Comparison of ENCODE assay signal across 15 cellular contexts in genomic region chr1:239575113-239575512, GRCh38.
DNase-seq lines count a peak whose midpoint lies in the region; ATAC-seq and TF ChIP-seq lines count a peak whose summit lies in the region.
"Had no signal": no experiment of that assay in that cellular context is flagged by ENCODE, and none has a peak within 500 bp of the region (broad histone marks: within the 10 kb centered on the region; RNA-seq: fewer than 3 reads in every experiment).

No MANE protein-coding gene starts in this region.

- CTCF ChIA-PET in activated CD8-positive, alpha-beta memory T cell treated with anti-CD3 and anti-CD28 coated beads, Interleukin-2, amount 10 ng/mL, durations not matched to agents 7 days and 5 days (lab: Charles Lee) = no interaction called here

- no peak overlapping the region for H3K4me3 ChIP-seq in OCI-LY3 (ENCODE audit: low read length)

- H4K20me1 ChIP-seq in OCI-LY3 (ENCODE audit: insufficient read depth, low read length) = no peaks in the 10 kb centered on the region

- no peaks in the 10 kb centered on the region for H3K36me3 Mint-ChIP-seq in activated CD8-positive, alpha-beta memory T cell treated with anti-CD3 and anti-CD28 coated beads, Interleukin-2, amount 10 ng/mL, durations not matched to agents 7 days and 5 days
- H3K36me3 Mint-ChIP-seq in immature natural killer cell = no peaks in the 10 kb centered on the region
- no peaks in the 10 kb centered on the region for H3K36me3 Mint-ChIP-seq in effector memory CD8-positive, alpha-beta T cell (ENCODE audit: insufficient read depth)

- H3K27me3 Mint-ChIP-seq in activated CD8-positive, alpha-beta memory T cell treated with anti-CD3 and anti-CD28 coated beads, Interleukin-2, amount 10 ng/mL, durations not matched to agents 7 days and 5 days = peaks cover 3% of the 10 kb centered on the region
- H3K27me3 Mint-ChIP-seq in immature natural killer cell (ENCODE audit: low read depth in 3 of 3) = peaks cover 0 to 2% (median 0%) of the 10 kb centered on the region in 3 donors
- no peaks in the 10 kb centered on the region for H3K27me3 Mint-ChIP-seq in effector memory CD8-positive, alpha-beta T cell
- H3K27me3 Mint-ChIP-seq: B cell; CD4-positive, alpha-beta T cell had no signal

- no peak overlapping the region for H2AFZ ChIP-seq in OCI-LY3 (ENCODE audit: low read depth, low read length)

- H3K9me3 Mint-ChIP-seq in activated CD8-positive, alpha-beta memory T cell treated with anti-CD3 and anti-CD28 coated beads, Interleukin-2, amount 10 ng/mL, durations not matched to agents 7 days and 5 days (ENCODE audit: low read depth) = no peaks in the 10 kb centered on the region
- H3K9me3 Mint-ChIP-seq in immature natural killer cell = peaks cover 0 to 1% (median 0%) of the 10 kb centered on the region in 6 donors
- no peaks in the 10 kb centered on the region for H3K9me3 Mint-ChIP-seq in effector memory CD8-positive, alpha-beta T cell
- H3K9me3 Mint-ChIP-seq: CD4-positive, alpha-beta T cell; H9 had no signal

- peaks cover 4% of the 10 kb centered on the region for H3K4me1 Mint-ChIP-seq in activated CD8-positive, alpha-beta memory T cell treated with anti-CD3 and anti-CD28 coated beads, Interleukin-2, amount 10 ng/mL, durations not matched to agents 7 days and 5 days
- peaks cover 9 to 16% of the 10 kb centered on the region in 2 donors for H3K4me1 Mint-ChIP-seq in immature natural killer cell
- H3K4me1 Mint-ChIP-seq in effector memory CD8-positive, alpha-beta T cell (ENCODE audit: low read depth in 2 of 2) = no peaks in the 10 kb centered on the region
- H3K4me1 Mint-ChIP-seq: B cell had no signal

- H3K4me1 ChIP-seq in OCI-LY3 (ENCODE audit: low read length) = peaks cover 34% of the 10 kb centered on the region

- H3K36me3 ChIP-seq in OCI-LY3 (replicated peaks; ENCODE audit: low read depth, low read length) = no peaks in the 10 kb centered on the region

- no peak overlapping the region for H3K27ac ChIP-seq in OCI-LY3 (ENCODE audit: low read length)
- H3K27ac ChIP-seq: HL-60 had no signal

- H3K4me2 ChIP-seq in OCI-LY3 (ENCODE audit: low read length) = peak overlapping the region; percentile 9

- no peak for DNase-seq in activated CD8-positive, alpha-beta memory T cell treated with anti-CD3 and anti-CD28 coated beads, Interleukin-2, amount 10 ng/mL, durations not matched to agents 7 days and 5 days
- no peak for DNase-seq in activated CD8-positive, alpha-beta memory T cell treated with anti-CD3 and anti-CD28 coated beads, Interleukin-2, amount 50 U/mL, for 48 hours
- DNase-seq in immature natural killer cell (peak; percentile 5 to 11 (median 9)), DMS79 treated with DMSO at 0.1 percent for 48 hours (lab: John Stamatoyannopoulos, UW) (no peak), NCI-H2029 (lab: John Stamatoyannopoulos, UW) (no peak)
- DNase-seq in effector memory CD8-positive, alpha-beta T cell = no peak
- DNase-seq: C1 segment of cervical spinal cord; Calu3; CD4-positive, alpha-beta T cell; DMS 273 treated with DMSO at 0.1 percent for 48 hours; GOT3; H9 had no signal

- ATAC-seq in activated CD8-positive, alpha-beta memory T cell treated with anti-CD3 and anti-CD28 coated beads, Interleukin-2, amount 10 ng/mL, durations not matched to agents 7 days and 5 days = peak; percentile 47
- ATAC-seq in effector memory CD8-positive, alpha-beta T cell (replicated peaks) = no peak

- no peaks in the 10 kb centered on the region for H3K79me2 ChIP-seq in OCI-LY3 (ENCODE audit: low read length)

- H3K27me3 ChIP-seq in OCI-LY3 (ENCODE audit: low read depth, low read length) = peaks cover 6% of the 10 kb centered on the region

- H3K27ac Mint-ChIP-seq in activated CD8-positive, alpha-beta memory T cell treated with anti-CD3 and anti-CD28 coated beads, Interleukin-2, amount 10 ng/mL, durations not matched to agents 7 days and 5 days = no peak overlapping the region
- no peak overlapping the region for H3K27ac Mint-ChIP-seq in immature natural killer cell
- H3K27ac Mint-ChIP-seq in effector memory CD8-positive, alpha-beta T cell = no peak overlapping the region
- H3K27ac Mint-ChIP-seq: B cell; CD4-positive, alpha-beta T cell had no signal

- no peak overlapping the region for H3K4me3 Mint-ChIP-seq in activated CD8-positive, alpha-beta memory T cell treated with anti-CD3 and anti-CD28 coated beads, Interleukin-2, amount 10 ng/mL, durations not matched to agents 7 days and 5 days
- H3K4me3 Mint-ChIP-seq in immature natural killer cell = no peak overlapping the region
- H3K4me3 Mint-ChIP-seq in effector memory CD8-positive, alpha-beta T cell = no peak overlapping the region
- H3K4me3 Mint-ChIP-seq: B cell; CD4-positive, alpha-beta T cell; H9 had no signal

- H3K9me3 ChIP-seq in OCI-LY3 (ENCODE audit: insufficient read depth, low read length) = no peaks in the 10 kb centered on the region

- H3K9ac ChIP-seq in OCI-LY3 (ENCODE audit: low read length) = no peak overlapping the region

- no peak for TF ChIP-seq CTCF in OCI-LY3 (IDR thresholded peaks at IDR 0.05; ENCODE audit: low read depth, low read length)

Comparison
In these comparisons a context has a peak if more than half of its experiments do, and no peak if none do; other contexts are left out.
1. DNase-seq: peak in immature natural killer cell (3 of 3); none in activated CD8-positive, alpha-beta memory T cell treated with anti-CD3 and anti-CD28 coated beads, Interleukin-2, amount 10 ng/mL, durations not matched to agents 7 days and 5 days (single experiment), activated CD8-positive, alpha-beta memory T cell treated with anti-CD3 and anti-CD28 coated beads, Interleukin-2, amount 50 U/mL, for 48 hours (single experiment), DMS79 treated with DMSO at 0.1 percent for 48 hours (single experiment), effector memory CD8-positive, alpha-beta T cell (0 of 3) and NCI-H2029 (single experiment).